In the genomic region with DNA sequence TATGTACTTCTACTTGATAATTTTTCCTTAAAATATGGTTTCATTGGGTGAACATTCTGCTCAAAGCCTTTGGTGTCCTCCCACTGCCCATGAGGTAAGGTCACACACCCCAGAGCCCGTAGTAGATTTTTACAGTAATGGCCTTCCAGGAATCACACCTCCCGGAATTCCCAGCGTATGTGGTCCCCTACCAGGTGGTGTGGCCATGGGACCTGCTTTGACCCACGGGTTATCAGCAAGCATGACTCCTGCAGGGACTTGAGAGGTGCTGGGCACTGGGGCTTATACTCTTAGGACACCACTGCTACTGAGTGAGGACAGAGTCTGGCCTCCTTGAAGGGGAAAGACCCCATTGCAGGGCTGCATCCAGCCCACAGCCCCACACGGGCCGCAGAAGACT, we compare ENCODE assay signal across 19 cellular contexts. TPM values are rescaled to one million over a fixed set of nuclear protein-coding genes. Genes with fewer than 3 reads are reported as not detected.
DNase-seq lines count a peak whose midpoint lies in the region; ATAC-seq and TF ChIP-seq lines count a peak whose summit lies in the region.
"Had no signal": no experiment of that assay in that cellular context is flagged by ENCODE, and none has a peak within 500 bp of the region (broad histone marks: within the 10 kb centered on the region; RNA-seq: fewer than 3 reads in every experiment).

No MANE protein-coding gene starts in this region.

- peak overlapping the region; percentile 89; the same call in 1 of the 2 replicates for H3K27ac ChIP-seq in PC-9
- H3K27ac ChIP-seq in adrenal gland, result peak overlapping the region in 3 of 5 donors; percentile 14 to 62 (median 16)
- no peak overlapping the region for H3K27ac ChIP-seq in MM.1S (ENCODE audit: low read length)

- H4K20me1 ChIP-seq in PC-9 (ENCODE audit: insufficient read depth) (no peaks in the 10 kb centered on the region; the same call in 1 of the 2 replicates), MM.1S (ENCODE audit: insufficient read depth, low read length) (no peaks in the 10 kb centered on the region)

- H3K36me3 ChIP-seq in PC-9 (ENCODE audit: low read depth) (peaks cover 15% of the 10 kb centered on the region), adrenal gland (replicated peaks in 1 of 2) (no peaks in the 10 kb centered on the region), MM.1S (replicated peaks; ENCODE audit: insufficient read depth, low read length) (no peaks in the 10 kb centered on the region)
- H3K36me3 ChIP-seq: BE2C had no signal

- no peaks in the 10 kb centered on the region for H3K36me3 Mint-ChIP-seq in stimulated activated effector memory CD8-positive, alpha-beta T cell treated with anti-CD3 and anti-CD28 coated beads, Interleukin-12 subunit alpha, Interleukin-12 subunit beta, amount 100 ng/mL, for 72 hours
- no peaks in the 10 kb centered on the region for H3K36me3 Mint-ChIP-seq in activated T-helper 1 cell treated with anti-CD3 and anti-CD28 coated beads, Interleukin-12 subunit alpha, Interleukin-12 subunit beta, Interleukin-2, Interleukin-4 antibody, amounts not matched to agents 30 ng/mL and 10 ng/mL and 1 ng/mL, durations not matched to agents 14 hours and 24 hours and 36 hours (ENCODE audit: low read depth)
- H3K36me3 Mint-ChIP-seq: CD4-positive, CD25-positive, alpha-beta regulatory T cell; CD8-positive, alpha-beta memory T cell had no signal

- TF ChIP-seq POLR2A in adrenal gland (IDR thresholded peaks at IDR 0.05), result no peak

- H3K27me3 Mint-ChIP-seq in activated T-helper 1 cell treated with anti-CD3 and anti-CD28 coated beads, Interleukin-12 subunit alpha, Interleukin-12 subunit beta, Interleukin-2, Interleukin-4 antibody, amounts not matched to agents 30 ng/mL and 10 ng/mL and 1 ng/mL, durations not matched to agents 14 hours and 24 hours and 36 hours (ENCODE audit: insufficient read depth), result no peaks in the 10 kb centered on the region

- BruUV-seq in PC-9 (replicated peaks; lab: Mats Ljungman, UMichigan), result no TSS peak

- H3K27me3 ChIP-seq in PC-9 (ENCODE audit: insufficient read depth, low read depth), result no peaks in the 10 kb centered on the region
- H3K27me3 ChIP-seq in adrenal gland, result no peaks in the 10 kb centered on the region
- H3K27me3 ChIP-seq in MM.1S (replicated peaks; ENCODE audit: insufficient read depth, low read length), result no peaks in the 10 kb centered on the region
- H3K27me3 ChIP-seq: BE2C had no signal

- 76 to 89% (median 85%) methylated on average over 3 to 6 of the region's 6 CpGs for WGBS in adrenal gland, 4 donors

- ATAC-seq in stimulated activated effector memory CD8-positive, alpha-beta T cell treated with anti-CD3 and anti-CD28 coated beads, Interleukin-12 subunit alpha, Interleukin-12 subunit beta, amount 100 ng/mL, for 72 hours, result peak; percentile 16
- ATAC-seq: GM12878 had no signal

- no peaks in the 10 kb centered on the region for H3K9me3 ChIP-seq in PC-9 (ENCODE audit: insufficient read depth, low read depth)
- no peaks in the 10 kb centered on the region for H3K9me3 ChIP-seq in adrenal gland (replicated peaks in 1 of 3)
- H3K9me3 ChIP-seq in MM.1S (replicated peaks; ENCODE audit: insufficient read depth, low read length), result no peaks in the 10 kb centered on the region
- H3K9me3 ChIP-seq: BE2C had no signal

- no peaks in the 10 kb centered on the region for H3K9me2 ChIP-seq in PC-9 (ENCODE audit: insufficient read depth)
- no peaks in the 10 kb centered on the region for H3K9me2 ChIP-seq in MM.1S (replicated peaks; ENCODE audit: insufficient read depth, low read length)

- H3K4me1 ChIP-seq in PC-9 (replicated peaks; ENCODE audit: insufficient read depth) (peaks cover 93% of the 10 kb centered on the region), adrenal gland (replicated peaks in 1 of 2) (peaks cover 11 to 13% of the 10 kb centered on the region in 2 donors), MM.1S (ENCODE audit: low read length) (no peaks in the 10 kb centered on the region)
- H3K4me1 ChIP-seq: BE2C had no signal

- TF ChIP-seq CTCF in PC-9 (conservative IDR thresholded peaks at IDR 0.05) (no peak), adrenal gland (IDR thresholded peaks at IDR 0.05) (no peak), MM.1S (IDR thresholded peaks at IDR 0.05; ENCODE audit: low read length) (no peak)

- H3K79me2 ChIP-seq in PC-9 (ENCODE audit: low read depth), result peaks cover 66% of the 10 kb centered on the region
- no peaks in the 10 kb centered on the region for H3K79me2 ChIP-seq in MM.1S (ENCODE audit: low read length)

- DNase-seq in PC-9 (no peak), adrenal gland (no peak), MM.1S (no peak)
- no peak for DNase-seq in stimulated activated effector memory CD8-positive, alpha-beta T cell treated with anti-CD3 and anti-CD28 coated beads, Interleukin-12 subunit alpha, Interleukin-12 subunit beta, amount 100 ng/mL, for 72 hours (ENCODE audit: low spot score in 2 of 2)
- no peak for DNase-seq in activated effector memory CD4-positive, alpha-beta T cell treated with Interleukin-2 at 50 U/mL for 16 hours
- DNase-seq in activated T-helper 1 cell treated with anti-CD3 and anti-CD28 coated beads, Interleukin-12 subunit alpha, Interleukin-12 subunit beta, Interleukin-2, Interleukin-4 antibody, amounts not matched to agents 30 ng/mL and 10 ng/mL and 1 ng/mL, durations not matched to agents 14 hours and 24 hours and 36 hours (ENCODE audit: low spot score), result no peak
- DNase-seq: ACHN; BE2C; C1 segment of cervical spinal cord; CD4-positive, CD25-positive, alpha-beta regulatory T cell; CD8-positive, alpha-beta memory T cell; COR-L47; DMS 273 treated with DMSO at 0.1 percent for 48 hours; DMS53; DND-41; EL; GOT3; H9 had no signal

- no peak overlapping the region for H3K4me2 ChIP-seq in PC-9
- H3K4me2 ChIP-seq in MM.1S (ENCODE audit: low read depth, low read length), result no peak overlapping the region

- no peaks in the 10 kb centered on the region for H3K9me3 Mint-ChIP-seq in stimulated activated effector memory CD8-positive, alpha-beta T cell treated with anti-CD3 and anti-CD28 coated beads, Interleukin-12 subunit alpha, Interleukin-12 subunit beta, amount 100 ng/mL, for 72 hours
- no peaks in the 10 kb centered on the region for H3K9me3 Mint-ChIP-seq in activated T-helper 1 cell treated with anti-CD3 and anti-CD28 coated beads, Interleukin-12 subunit alpha, Interleukin-12 subunit beta, Interleukin-2, Interleukin-4 antibody, amounts not matched to agents 30 ng/mL and 10 ng/mL and 1 ng/mL, durations not matched to agents 14 hours and 24 hours and 36 hours
- H3K9me3 Mint-ChIP-seq: CD8-positive, alpha-beta memory T cell; H9 had no signal

- CTCF ChIA-PET in PC-9 (lab: Charles Lee), result no interaction called here

- intact Hi-C loops in PC-9 (cut with micrococcal nuclease; ENCODE audit: unreplicated experiment), result loop anchor here (10.0 kb wide), 1 partner anchor 516 kb away; a partner anchor contains a TSS
- intact Hi-C loops in adrenal gland (cut with DNase I), result no loop called here
- intact Hi-C loops in activated T-helper 1 cell treated with anti-CD3 and anti-CD28 coated beads, Interleukin-12 subunit alpha, Interleukin-12 subunit beta, Interleukin-2, Interleukin-4 antibody, amounts not matched to agents 30 ng/mL and 10 ng/mL and 1 ng/mL, durations not matched to agents 14 hours and 24 hours and 36 hours (cut with micrococcal nuclease), result no loop called here

- no peak overlapping the region for H2AFZ ChIP-seq in PC-9
- H2AFZ ChIP-seq in MM.1S (ENCODE audit: low read length), result no peak overlapping the region

- H3K9ac ChIP-seq in MM.1S (ENCODE audit: low read length), result no peak overlapping the region

- peaks cover 92% of the 10 kb centered on the region for H3F3A ChIP-seq in PC-9 (ENCODE audit: insufficient read depth, low read depth)
- H3F3A ChIP-seq in MM.1S (ENCODE audit: insufficient read depth, low read length), result no peaks in the 10 kb centered on the region

- no peaks in the 10 kb centered on the region for H3K4me1 Mint-ChIP-seq in stimulated activated effector memory CD8-positive, alpha-beta T cell treated with anti-CD3 and anti-CD28 coated beads, Interleukin-12 subunit alpha, Interleukin-12 subunit beta, amount 100 ng/mL, for 72 hours
- H3K4me1 Mint-ChIP-seq in activated T-helper 1 cell treated with anti-CD3 and anti-CD28 coated beads, Interleukin-12 subunit alpha, Interleukin-12 subunit beta, Interleukin-2, Interleukin-4 antibody, amounts not matched to agents 30 ng/mL and 10 ng/mL and 1 ng/mL, durations not matched to agents 14 hours and 24 hours and 36 hours (ENCODE audit: low read depth), result no peaks in the 10 kb centered on the region
- H3K4me1 Mint-ChIP-seq: CD4-positive, CD25-positive, alpha-beta regulatory T cell; CD8-positive, alpha-beta memory T cell had no signal

- H3K4me3 ChIP-seq in PC-9 (no peak overlapping the region), adrenal gland (no peak overlapping the region), MM.1S (ENCODE audit: low read length) (no peak overlapping the region)
- H3K4me3 ChIP-seq: GM12878 had no signal

- no peak overlapping the region for H3K27ac Mint-ChIP-seq in stimulated activated effector memory CD8-positive, alpha-beta T cell treated with anti-CD3 and anti-CD28 coated beads, Interleukin-12 subunit alpha, Interleukin-12 subunit beta, amount 100 ng/mL, for 72 hours
- H3K27ac Mint-ChIP-seq in activated T-helper 1 cell treated with anti-CD3 and anti-CD28 coated beads, Interleukin-12 subunit alpha, Interleukin-12 subunit beta, Interleukin-2, Interleukin-4 antibody, amounts not matched to agents 30 ng/mL and 10 ng/mL and 1 ng/mL, durations not matched to agents 14 hours and 24 hours and 36 hours, result no peak overlapping the region
- H3K27ac Mint-ChIP-seq: CD4-positive, CD25-positive, alpha-beta regulatory T cell had no signal

- POLR2A ChIA-PET in PC-9 (lab: Charles Lee; ENCODE audit: unreplicated experiment), result no interaction called here

- no peak overlapping the region for H3K4me3 Mint-ChIP-seq in stimulated activated effector memory CD8-positive, alpha-beta T cell treated with anti-CD3 and anti-CD28 coated beads, Interleukin-12 subunit alpha, Interleukin-12 subunit beta, amount 100 ng/mL, for 72 hours
- H3K4me3 Mint-ChIP-seq in activated T-helper 1 cell treated with anti-CD3 and anti-CD28 coated beads, Interleukin-12 subunit alpha, Interleukin-12 subunit beta, Interleukin-2, Interleukin-4 antibody, amounts not matched to agents 30 ng/mL and 10 ng/mL and 1 ng/mL, durations not matched to agents 14 hours and 24 hours and 36 hours, result no peak overlapping the region
- H3K4me3 Mint-ChIP-seq: CD8-positive, alpha-beta memory T cell; H9 had no signal

RNA-seq across cellular contexts. Expression of a gene that starts 42.2 kb away (rescaled TPM):
- 89.4 and 102 TPM in 2 replicates for total RNA-seq in PC-9 (2021)
- total RNA-seq in adrenal gland, result 10 to 100 TPM; 16.9 to 37.5 (median 24.1) TPM
- 10 to 100 TPM; 21.8 to 49.0 (median 23.1) TPM for polyA plus RNA-seq in adrenal gland
- total RNA-seq in activated T-helper 1 cell treated with anti-CD3 and anti-CD28 coated beads, Interleukin-12 subunit alpha, Interleukin-12 subunit beta, Interleukin-2, Interleukin-4 antibody, amounts not matched to agents 30 ng/mL and 10 ng/mL and 1 ng/mL, durations not matched to agents 14 hours and 24 hours and 36 hours, result 1.7 and 2.7 TPM in 2 replicates
